ENCODE assay signal across 25 cellular contexts in genomic region chr17:40031706-40032105, GRCh38. TPM values are rescaled to one million over a fixed set of nuclear protein-coding genes. Genes with fewer than 3 reads are reported as not detected.
A peak's percentile ranks its signal among the peaks of the same experiment; 100 is the strongest.
DNase-seq lines count a peak whose midpoint lies in the region; TF ChIP-seq lines count a peak whose summit lies in the region.
"Had no signal": no experiment of that assay in that cellular context is flagged by ENCODE, and none has a peak within 500 bp of the region (broad histone marks: within the 10 kb centered on the region; RNA-seq: fewer than 3 reads in every experiment).

No MANE protein-coding gene starts in this region.

- H4K91ac ChIP-seq in trophoblast cell (ENCODE audit: low read depth, low read length): no peak overlapping the region

- H3K9me3 ChIP-seq in BLaER1: no peaks in the 10 kb centered on the region
- H3K9me3 ChIP-seq in HEK293 (ENCODE audit: control insufficient read depth, insufficient read depth, low read depth, low read length): no peaks in the 10 kb centered on the region
- H3K9me3 ChIP-seq in trophoblast cell (ENCODE audit: insufficient read depth, low read depth, low read length): peaks cover 2% of the 10 kb centered on the region
- H3K9me3 ChIP-seq: neutrophil, testis had no signal

- no peak overlapping the region for H3K23ac ChIP-seq in trophoblast cell (ENCODE audit: low read length)

- H3K4me1 ChIP-seq in BLaER1 (peaks cover 18% of the 10 kb centered on the region), HEK293 (ENCODE audit: control insufficient read depth, insufficient read depth, low read length) (peaks cover 2% of the 10 kb centered on the region; the same call in 1 of the 2 replicates), trophoblast cell (ENCODE audit: control insufficient read depth in 1 of 2, insufficient read depth in 2 of 2, low read length in 2 of 2) (no peaks in the 10 kb centered on the region)

- H3K4ac ChIP-seq in trophoblast cell (ENCODE audit: low read depth, low read length): no peak overlapping the region

- peaks cover 8% of the 10 kb centered on the region for H3K27me3 Mint-ChIP-seq in endothelial cell (ENCODE audit: unreplicated experiment)
- no peaks in the 10 kb centered on the region for H3K27me3 Mint-ChIP-seq in activated T-helper 1 cell treated with anti-CD3 and anti-CD28 coated beads, Interleukin-12 subunit alpha, Interleukin-12 subunit beta, Interleukin-2, Interleukin-4 antibody, amounts not matched to agents 30 ng/mL and 10 ng/mL and 1 ng/mL, durations not matched to agents 14 hours and 24 hours and 36 hours (ENCODE audit: insufficient read depth)
- H3K27me3 Mint-ChIP-seq: activated naive CD8-positive, alpha-beta T cell treated with anti-CD3 and anti-CD28 coated beads, Interleukin-2, amount 10 ng/mL, durations not matched to agents 7 days and 5 days; activated T-helper 17 cell treated with anti-CD3 and anti-CD28 coated beads, Interleukin-2, amount 50 U/mL, for 72 hours; CD4-positive, CD25-positive, alpha-beta regulatory T cell; IgD-negative memory B cell; stimulated activated naive B cell treated with anti-CD40 and anti-IgM and Interleukin-4, amounts not matched to agents 10 μg/mL and 1 μg/mL and 100 μg/mL, for 72 hours had no signal

- no peaks in the 10 kb centered on the region for H3K9me3 Mint-ChIP-seq in endothelial cell (ENCODE audit: unreplicated experiment)
- H3K9me3 Mint-ChIP-seq in activated T-helper 1 cell treated with anti-CD3 and anti-CD28 coated beads, Interleukin-12 subunit alpha, Interleukin-12 subunit beta, Interleukin-2, Interleukin-4 antibody, amounts not matched to agents 30 ng/mL and 10 ng/mL and 1 ng/mL, durations not matched to agents 14 hours and 24 hours and 36 hours: no peaks in the 10 kb centered on the region
- H3K9me3 Mint-ChIP-seq: activated naive CD8-positive, alpha-beta T cell treated with anti-CD3 and anti-CD28 coated beads, Interleukin-2, amount 10 ng/mL, durations not matched to agents 7 days and 5 days; activated T-helper 17 cell treated with anti-CD3 and anti-CD28 coated beads, Interleukin-2, amount 50 U/mL, for 72 hours; CD4-positive, CD25-positive, alpha-beta regulatory T cell; H9; IgD-negative memory B cell; stimulated activated naive B cell treated with anti-CD40 and anti-IgM and Interleukin-4, amounts not matched to agents 10 μg/mL and 1 μg/mL and 100 μg/mL, for 72 hours; WTC11 had no signal

- no peaks in the 10 kb centered on the region for H3K27me3 ChIP-seq in BLaER1
- no peaks in the 10 kb centered on the region for H3K27me3 ChIP-seq in trophoblast cell (ENCODE audit: insufficient read depth, low read length)
- H3K27me3 ChIP-seq: neutrophil, testis had no signal

- no peaks in the 10 kb centered on the region for H3K79me1 ChIP-seq in trophoblast cell (ENCODE audit: low read length)

- DNase-seq in endothelial cell (ENCODE audit: low spot score): no peak
- DNase-seq in trophoblast cell: no peak
- DNase-seq in COR-L47 (lab: John Stamatoyannopoulos, UW): no peak
- no peak for DNase-seq in NCI-H748 treated with DMSO at 0.1 percent for 48 hours (lab: John Stamatoyannopoulos, UW)
- DNase-seq in activated T-helper 1 cell treated with anti-CD3 and anti-CD28 coated beads, Interleukin-12 subunit alpha, Interleukin-12 subunit beta, Interleukin-2, Interleukin-4 antibody, amounts not matched to agents 30 ng/mL and 10 ng/mL and 1 ng/mL, durations not matched to agents 14 hours and 24 hours and 36 hours (ENCODE audit: low spot score): no peak
- DNase-seq: activated naive CD8-positive, alpha-beta T cell treated with anti-CD3 and anti-CD28 coated beads, Interleukin-2, amount 10 ng/mL, durations not matched to agents 7 days and 5 days; CD4-positive, CD25-positive, alpha-beta regulatory T cell; effector CD8-positive, alpha-beta T cell; foreskin melanocyte; H9; NCI-H1105 treated with DMSO at 0.1 percent for 48 hours; NCI-H2029; NCI-H774; stimulated activated CD4-positive, alpha-beta T cell treated with anti-CD3 and anti-CD28 coated beads, Interleukin-4, amount 100 ng/mL, for 1 hour; stimulated activated naive B cell treated with anti-CD40 and anti-IgM and Interleukin-4, amounts not matched to agents 10 μg/mL and 1 μg/mL and 100 μg/mL, for 72 hours; T1000; testis had no signal

- no peak overlapping the region for H3K18ac ChIP-seq in trophoblast cell (ENCODE audit: low read length)

- H2BK12ac ChIP-seq in trophoblast cell (ENCODE audit: low read length): no peak overlapping the region

- peaks cover 30% of the 10 kb centered on the region for H3K36me3 Mint-ChIP-seq in endothelial cell (ENCODE audit: low read depth, unreplicated experiment)
- peaks cover 37% of the 10 kb centered on the region for H3K36me3 Mint-ChIP-seq in activated T-helper 1 cell treated with anti-CD3 and anti-CD28 coated beads, Interleukin-12 subunit alpha, Interleukin-12 subunit beta, Interleukin-2, Interleukin-4 antibody, amounts not matched to agents 30 ng/mL and 10 ng/mL and 1 ng/mL, durations not matched to agents 14 hours and 24 hours and 36 hours (ENCODE audit: low read depth)

- H3K4me2 ChIP-seq in BLaER1 (peak overlapping the region; percentile 24; the same call in 1 of the 2 replicates), trophoblast cell (ENCODE audit: low read length) (no peak overlapping the region)

- H2BK5ac ChIP-seq in trophoblast cell (ENCODE audit: low read depth, low read length, poor library complexity): no peak overlapping the region

- no peaks in the 10 kb centered on the region for H3K79me2 ChIP-seq in trophoblast cell (ENCODE audit: control insufficient read depth, insufficient read depth, low read length, poor library complexity)

- no peak overlapping the region for H2AFZ ChIP-seq in trophoblast cell (ENCODE audit: insufficient read depth, low read length, poor library complexity)

- H3K36me3 ChIP-seq in BLaER1 (peaks cover 99% of the 10 kb centered on the region), HEK293 (ENCODE audit: control insufficient read depth in 2 of 2, insufficient read depth in 1 of 2, low read length in 2 of 2) (peaks cover 27 to 90% of the 10 kb centered on the region in 2 experiments), trophoblast cell (ENCODE audit: control insufficient read depth in 1 of 2, insufficient read depth in 2 of 2, low read length in 2 of 2) (peaks cover 57 to 68% of the 10 kb centered on the region in 2 experiments)

- no peaks in the 10 kb centered on the region for H4K20me1 ChIP-seq in BLaER1

- H2AK5ac ChIP-seq in trophoblast cell (ENCODE audit: low read length): no peak overlapping the region

- H3K4me3 ChIP-seq in BLaER1: no peak overlapping the region
- no peak overlapping the region for H3K4me3 ChIP-seq in HEK293 (ENCODE audit: low read depth, low read length)
- peak overlapping the region; percentile 6 for H3K4me3 ChIP-seq in trophoblast cell (ENCODE audit: low read depth, low read length)
- H3K4me3 ChIP-seq: lung, testis had no signal

- H3K4me3 Mint-ChIP-seq in endothelial cell (ENCODE audit: unreplicated experiment): peak overlapping the region; percentile 56
- H3K4me3 Mint-ChIP-seq in activated T-helper 1 cell treated with anti-CD3 and anti-CD28 coated beads, Interleukin-12 subunit alpha, Interleukin-12 subunit beta, Interleukin-2, Interleukin-4 antibody, amounts not matched to agents 30 ng/mL and 10 ng/mL and 1 ng/mL, durations not matched to agents 14 hours and 24 hours and 36 hours: no peak overlapping the region
- H3K4me3 Mint-ChIP-seq: activated naive CD8-positive, alpha-beta T cell treated with anti-CD3 and anti-CD28 coated beads, Interleukin-2, amount 10 ng/mL, durations not matched to agents 7 days and 5 days; activated T-helper 17 cell treated with anti-CD3 and anti-CD28 coated beads, Interleukin-2, amount 50 U/mL, for 72 hours; CD4-positive, CD25-positive, alpha-beta regulatory T cell; H9; IgD-negative memory B cell; stimulated activated naive B cell treated with anti-CD40 and anti-IgM and Interleukin-4, amounts not matched to agents 10 μg/mL and 1 μg/mL and 100 μg/mL, for 72 hours; WTC11 had no signal

- CTCF ChIA-PET in HEK293 (lab: Yijun Ruan, JAX): interaction anchor here (0.6 to 11.2 kb wide), 6 partner anchors 19 to 81 kb away, joined by 4 to 268 read pairs (median 113); partner anchors contain the start of gene CSF3

- no peak overlapping the region for H3K14ac ChIP-seq in trophoblast cell (ENCODE audit: low read length)

- WGBS in trophoblast cell (ENCODE audit: extremely low coverage, insufficient coverage, insufficient read length): no CpG with 5 or more reads among the region's 11 CpGs

- TF ChIP-seq CTCF in HEK293 (tag by site-specific recombination; IDR thresholded peaks at IDR 0.05): no peak
- no peak for TF ChIP-seq CTCF in endothelial cell (IDR thresholded peaks at IDR 0.05; ENCODE audit: unreplicated experiment)

- H4K8ac ChIP-seq in trophoblast cell (ENCODE audit: low read depth, low read length): no peak overlapping the region

- intact Hi-C loops in activated T-helper 1 cell treated with anti-CD3 and anti-CD28 coated beads, Interleukin-12 subunit alpha, Interleukin-12 subunit beta, Interleukin-2, Interleukin-4 antibody, amounts not matched to agents 30 ng/mL and 10 ng/mL and 1 ng/mL, durations not matched to agents 14 hours and 24 hours and 36 hours (cut with micrococcal nuclease): no loop called here

- POLR2A ChIA-PET in HEK293 (lab: Yijun Ruan, JAX): interaction anchor here (1.2 kb wide), 1 partner anchor 35 kb away, joined by 4 read pairs; no protein-coding TSS in a partner anchor

- no peaks in the 10 kb centered on the region for H3K4me1 Mint-ChIP-seq in endothelial cell (ENCODE audit: unreplicated experiment)
- H3K4me1 Mint-ChIP-seq in activated T-helper 1 cell treated with anti-CD3 and anti-CD28 coated beads, Interleukin-12 subunit alpha, Interleukin-12 subunit beta, Interleukin-2, Interleukin-4 antibody, amounts not matched to agents 30 ng/mL and 10 ng/mL and 1 ng/mL, durations not matched to agents 14 hours and 24 hours and 36 hours (ENCODE audit: low read depth): peaks cover 1% of the 10 kb centered on the region
- H3K4me1 Mint-ChIP-seq: activated T-helper 17 cell treated with anti-CD3 and anti-CD28 coated beads, Interleukin-2, amount 50 U/mL, for 72 hours had no signal

- peak overlapping the region; percentile 35; the same call in 1 of the 2 replicates for H3K27ac ChIP-seq in BLaER1
- no peak overlapping the region for H3K27ac ChIP-seq in HEK293 (ENCODE audit: extremely low read depth, low read depth, low read length)
- no peak overlapping the region for H3K27ac ChIP-seq in trophoblast cell (ENCODE audit: low read depth, low read length)
- H3K27ac ChIP-seq: neutrophil, testis had no signal

- H4K12ac ChIP-seq in trophoblast cell (ENCODE audit: low read depth, low read length): no peak overlapping the region

- no peak overlapping the region for H2BK120ac ChIP-seq in trophoblast cell (ENCODE audit: insufficient read depth, low read length, poor library complexity)

- H3K9ac ChIP-seq in BLaER1 (peak overlapping the region; percentile 38; the same call in 1 of the 2 replicates), trophoblast cell (ENCODE audit: low read length) (peak overlapping the region; percentile 43)

- H3K27ac Mint-ChIP-seq in endothelial cell (ENCODE audit: unreplicated experiment): no peak overlapping the region
- H3K27ac Mint-ChIP-seq in activated T-helper 1 cell treated with anti-CD3 and anti-CD28 coated beads, Interleukin-12 subunit alpha, Interleukin-12 subunit beta, Interleukin-2, Interleukin-4 antibody, amounts not matched to agents 30 ng/mL and 10 ng/mL and 1 ng/mL, durations not matched to agents 14 hours and 24 hours and 36 hours: no peak overlapping the region
- H3K27ac Mint-ChIP-seq: activated naive CD8-positive, alpha-beta T cell treated with anti-CD3 and anti-CD28 coated beads, Interleukin-2, amount 10 ng/mL, durations not matched to agents 7 days and 5 days; activated T-helper 17 cell treated with anti-CD3 and anti-CD28 coated beads, Interleukin-2, amount 50 U/mL, for 72 hours; H9; IgD-negative memory B cell; WTC11 had no signal

RNA-seq across cellular contexts. Expression of gene CSF3, which starts 16.5 kb away (rescaled TPM):
- total RNA-seq in endothelial cell (ENCODE audit: unreplicated experiment): not detected
- polyA plus RNA-seq in trophoblast cell (2013): not detected in 2 replicates
- total RNA-seq in activated T-helper 1 cell treated with anti-CD3 and anti-CD28 coated beads, Interleukin-12 subunit alpha, Interleukin-12 subunit beta, Interleukin-2, Interleukin-4 antibody, amounts not matched to agents 30 ng/mL and 10 ng/mL and 1 ng/mL, durations not matched to agents 14 hours and 24 hours and 36 hours: not detected in 2 replicates
- total RNA-seq: activated naive CD8-positive, alpha-beta T cell treated with anti-CD3 and anti-CD28 coated beads, Interleukin-2, amount 10 ng/mL, durations not matched to agents 7 days and 5 days; activated T-helper 17 cell treated with anti-CD3 and anti-CD28 coated beads, Interleukin-2, amount 50 U/mL, for 72 hours; CD4-positive, CD25-positive, alpha-beta regulatory T cell; chondrocyte; H9; WTC11 had no signal
- polyA plus RNA-seq: CD4-positive, CD25-positive, alpha-beta regulatory T cell; IgD-negative memory B cell had no signal

RNA-seq across cellular contexts. Expression of gene MED24, which starts 22.5 kb away (rescaled TPM):
- total RNA-seq in endothelial cell (ENCODE audit: unreplicated experiment): 111 TPM
- 44.7 and 45.9 TPM in 2 replicates for polyA plus RNA-seq in trophoblast cell (2013)
- 113 and 120 TPM in 2 replicates for total RNA-seq in activated T-helper 1 cell treated with anti-CD3 and anti-CD28 coated beads, Interleukin-12 subunit alpha, Interleukin-12 subunit beta, Interleukin-2, Interleukin-4 antibody, amounts not matched to agents 30 ng/mL and 10 ng/mL and 1 ng/mL, durations not matched to agents 14 hours and 24 hours and 36 hours

RNA-seq across cellular contexts. Expression of gene THRA, which starts 31.1 kb away (rescaled TPM):
- 13.6 TPM for total RNA-seq in endothelial cell (ENCODE audit: unreplicated experiment)
- 4.1 TPM in 2 replicates for polyA plus RNA-seq in trophoblast cell (2013)
- 2.9 and 3.5 TPM in 2 replicates for total RNA-seq in activated T-helper 1 cell treated with anti-CD3 and anti-CD28 coated beads, Interleukin-12 subunit alpha, Interleukin-12 subunit beta, Interleukin-2, Interleukin-4 antibody, amounts not matched to agents 30 ng/mL and 10 ng/mL and 1 ng/mL, durations not matched to agents 14 hours and 24 hours and 36 hours

RNA-seq across cellular contexts. Expression of gene PSMD3, which starts 51.1 kb away (rescaled TPM):
- total RNA-seq in endothelial cell (ENCODE audit: unreplicated experiment): 132 TPM
- 139 and 146 TPM in 2 replicates for polyA plus RNA-seq in trophoblast cell (2013)
- total RNA-seq in activated T-helper 1 cell treated with anti-CD3 and anti-CD28 coated beads, Interleukin-12 subunit alpha, Interleukin-12 subunit beta, Interleukin-2, Interleukin-4 antibody, amounts not matched to agents 30 ng/mL and 10 ng/mL and 1 ng/mL, durations not matched to agents 14 hours and 24 hours and 36 hours: 191 and 201 TPM in 2 replicates
